ENCODE assay signal across 18 cellular contexts in genomic region chr2:137966043-137966442, GRCh38. TPM values are rescaled to one million over a fixed set of nuclear protein-coding genes. Genes with fewer than 3 reads are reported as not detected.
DNase-seq lines count a peak whose midpoint lies in the region; ATAC-seq and TF ChIP-seq lines count a peak whose summit lies in the region.
"Had no signal": no experiment of that assay in that cellular context is flagged by ENCODE, and none has a peak within 500 bp of the region (broad histone marks: within the 10 kb centered on the region; RNA-seq: fewer than 3 reads in every experiment).

No MANE protein-coding gene starts in this region.

- H3K36me3 Mint-ChIP-seq in dendritic cell treated with granulocyte-macrophage colony-stimulating factor and Interleukin-4, amounts not matched to agents 40 ng/mL and 50 ng/mL, for 4 days (ENCODE audit: low read depth) = peaks cover 60% of the 10 kb centered on the region

- H3K4me1 Mint-ChIP-seq in dendritic cell treated with granulocyte-macrophage colony-stimulating factor and Interleukin-4, amounts not matched to agents 40 ng/mL and 50 ng/mL, for 4 days (ENCODE audit: low read depth) = peaks cover 56% of the 10 kb centered on the region

- ATAC-seq in lower lobe of right lung = no peak
- ATAC-seq: activated T-cell treated with anti-CD3 and anti-CD28 coated beads, Interleukin-2, amount 50 U/mL, for 4 hours; left colon had no signal

- in situ Hi-C loops in KBM-7 (cut with MboI; ENCODE audit: low pct_unique_long_range_greater_than_20kb, low sequenced_read_pairs) = no loop called here

- H3K27ac Mint-ChIP-seq in dendritic cell treated with granulocyte-macrophage colony-stimulating factor and Interleukin-4, amounts not matched to agents 40 ng/mL and 50 ng/mL, for 4 days = peak overlapping the region; percentile 96
- H3K27ac Mint-ChIP-seq: T-helper 1 cell treated with Interleukin-12 subunit alpha and Interleukin-12 subunit beta and Interleukin-4 antibody, amounts not matched to agents 30 μg/mL and 1 μg/mL, for 36 hours had no signal

- H3K27ac ChIP-seq in HUES64 (ENCODE audit: low read depth, low read length) (no peak overlapping the region), lower lobe of right lung (peak overlapping the region; percentile 87), smooth muscle cell (ENCODE audit: low read depth) (peak overlapping the region; percentile 11)

- H3F3A ChIP-seq in smooth muscle cell (ENCODE audit: low read depth) = no peaks in the 10 kb centered on the region

- DNase-seq in lower lobe of right lung = no peak
- DNase-seq in smooth muscle cell (lab: John Stamatoyannopoulos, UW; ENCODE audit: unreplicated experiment) = no peak
- DNase-seq in KBM-7 = no peak
- no peak for DNase-seq in ureter (ENCODE audit: low spot score)
- DNase-seq in hippocampal formation (lab: John Stamatoyannopoulos, UW) = no peak
- no peak for DNase-seq in germinal center (ENCODE audit: low spot score)
- DNase-seq: activated CD4-positive, alpha-beta T cell treated with anti-CD3 and anti-CD28 coated beads for 48 hours; activated T-cell treated with anti-CD3 and anti-CD28 coated beads, Interleukin-2, amount 50 U/mL, for 4 hours; amygdala; DND-41; Kasumi-1; left colon; NCI-H1694 treated with DMSO at 0.1 percent for 48 hours; NCI-H524 treated with DMSO at 0.1 percent for 48 hours; stimulated activated CD4-positive, alpha-beta T cell treated with anti-CD3 and anti-CD28 coated beads, Interleukin-15, amount 100 ng/mL, for 24 hours had no signal

- H3K9ac ChIP-seq in HUES64 (ENCODE audit: low read depth, low read length) (no peak overlapping the region), smooth muscle cell (ENCODE audit: low read depth) (no peak overlapping the region)

- no peaks in the 10 kb centered on the region for H4K20me1 ChIP-seq in smooth muscle cell (ENCODE audit: low read depth)

- WGBS in HUES64 = no CpG with 5 or more reads among the region's 3 CpGs
- WGBS in smooth muscle cell (ENCODE audit: low lambda C conversion rate) = 68% methylated on average over 3 of the region's 3 CpGs

- H3K27me3 Mint-ChIP-seq in dendritic cell treated with granulocyte-macrophage colony-stimulating factor and Interleukin-4, amounts not matched to agents 40 ng/mL and 50 ng/mL, for 4 days = no peaks in the 10 kb centered on the region

- TF ChIP-seq CTCF in lower lobe of right lung (IDR thresholded peaks at IDR 0.05) (no peak), smooth muscle cell (IDR thresholded peaks at IDR 0.05; ENCODE audit: borderline replicate concordance, insufficient read depth, poor library complexity, severe bottlenecking) (no peak)

- H3K36me3 ChIP-seq in HUES64 (ENCODE audit: insufficient read depth, low read length) = no peaks in the 10 kb centered on the region
- H3K36me3 ChIP-seq in lower lobe of right lung = peaks cover 6% of the 10 kb centered on the region
- H3K36me3 ChIP-seq in smooth muscle cell (ENCODE audit: low read depth) = no peaks in the 10 kb centered on the region

- peaks cover 6% of the 10 kb centered on the region for H3K9me3 Mint-ChIP-seq in dendritic cell treated with granulocyte-macrophage colony-stimulating factor and Interleukin-4, amounts not matched to agents 40 ng/mL and 50 ng/mL, for 4 days
- H3K9me3 Mint-ChIP-seq: activated T-cell treated with anti-CD3 and anti-CD28 coated beads, Interleukin-2, amount 50 U/mL, for 4 hours; T-helper 1 cell treated with Interleukin-12 subunit alpha and Interleukin-12 subunit beta and Interleukin-4 antibody, amounts not matched to agents 30 μg/mL and 1 μg/mL, for 36 hours had no signal

- H3K4me3 Mint-ChIP-seq in dendritic cell treated with granulocyte-macrophage colony-stimulating factor and Interleukin-4, amounts not matched to agents 40 ng/mL and 50 ng/mL, for 4 days = peak overlapping the region; percentile 79
- H3K4me3 Mint-ChIP-seq: activated T-cell treated with anti-CD3 and anti-CD28 coated beads, Interleukin-2, amount 50 U/mL, for 4 hours; T-helper 1 cell treated with Interleukin-12 subunit alpha and Interleukin-12 subunit beta and Interleukin-4 antibody, amounts not matched to agents 30 μg/mL and 1 μg/mL, for 36 hours had no signal

- intact Hi-C loops in dendritic cell treated with granulocyte-macrophage colony-stimulating factor and Interleukin-4, amounts not matched to agents 40 ng/mL and 50 ng/mL, for 4 days (cut with micrococcal nuclease) = loop anchor here (5.0 kb wide), 1 partner anchor 61 kb away; no protein-coding TSS in a partner anchor
- intact Hi-C loops in lower lobe of right lung (cut with DNase I) = no loop called here

- H3K4me3 ChIP-seq in HUES64 (ENCODE audit: low read length) = peak overlapping the region; percentile 6; the same call in 1 of the 2 replicates
- peak overlapping the region; percentile 58 for H3K4me3 ChIP-seq in lower lobe of right lung
- peak overlapping the region; percentile 56 for H3K4me3 ChIP-seq in smooth muscle cell

- no peaks in the 10 kb centered on the region for H3K27me3 ChIP-seq in HUES64 (ENCODE audit: insufficient read depth, low read length)
- no peaks in the 10 kb centered on the region for H3K27me3 ChIP-seq in lower lobe of right lung (ENCODE audit: low read depth)
- H3K27me3 ChIP-seq in smooth muscle cell (ENCODE audit: low read depth) = no peaks in the 10 kb centered on the region

- H3K4me2 ChIP-seq in smooth muscle cell = peak overlapping the region; percentile 75

- H3K9me3 ChIP-seq in HUES64 (ENCODE audit: insufficient read depth, low read depth, low read length) (no peaks in the 10 kb centered on the region), lower lobe of right lung (no peaks in the 10 kb centered on the region), smooth muscle cell (replicated peaks; ENCODE audit: low read depth) (no peaks in the 10 kb centered on the region)

- H3K79me2 ChIP-seq in smooth muscle cell (ENCODE audit: low read depth) = no peaks in the 10 kb centered on the region

- H3K4me1 ChIP-seq in HUES64 (ENCODE audit: insufficient read depth, low read length) (peaks cover 19% of the 10 kb centered on the region), lower lobe of right lung (peaks cover 46% of the 10 kb centered on the region), smooth muscle cell (ENCODE audit: low read depth) (peaks cover 13% of the 10 kb centered on the region)

- no peak overlapping the region for H2AFZ ChIP-seq in smooth muscle cell (ENCODE audit: low read depth)

RNA-seq across cellular contexts. Expression of gene HNMT, which starts 1.8 kb away (rescaled TPM):
- polyA plus RNA-seq in HUES64 (2013, experiment 1 of 2) = 8.4 TPM
- polyA plus RNA-seq in HUES64 (2013, experiment 2 of 2) = 11.5 TPM
- 99.3 TPM for total RNA-seq in lower lobe of right lung
- total RNA-seq in smooth muscle cell = 9.6 and 20.7 TPM in 2 replicates
- polyA plus RNA-seq in smooth muscle cell = 3.6 and 10.8 TPM in 2 replicates
- total RNA-seq in ureter = 90.4 TPM
- total RNA-seq: activated T-cell treated with anti-CD3 and anti-CD28 coated beads, Interleukin-2, amount 50 U/mL, for 4 hours had no signal

Comparison
In these comparisons a context has a peak if more than half of its experiments do, and no peak if none do; other contexts are left out.
1. H3K4me3 ChIP-seq: peak in every context shown above with its lines; median percentile 58 in lower lobe of right lung; 56 in smooth muscle cell; 6 in HUES64.